ENCODE assay signal across 22 cellular contexts in the genomic region with DNA sequence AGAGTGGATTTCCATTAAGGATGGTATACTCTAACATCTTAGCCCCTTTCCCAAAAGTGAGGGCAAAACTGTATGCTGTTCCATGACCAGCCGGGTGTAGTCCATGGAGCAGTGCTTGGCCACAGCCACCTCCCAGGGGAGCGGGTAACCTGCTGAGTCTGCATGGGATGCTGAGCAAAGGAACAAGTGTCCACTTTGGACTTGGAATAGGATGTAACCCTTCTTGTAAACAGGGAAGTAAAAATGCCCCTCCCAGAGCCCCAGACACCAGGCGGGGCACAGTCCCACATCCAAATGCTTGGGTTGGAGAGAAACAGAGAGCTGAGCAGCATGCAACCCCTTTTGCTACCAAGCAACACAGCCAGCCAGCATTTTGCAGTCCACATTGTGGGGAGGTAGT.
DNase-seq lines count a peak whose midpoint lies in the region; ATAC-seq, FAIRE-seq and TF ChIP-seq lines count a peak whose summit lies in the region.
"Had no signal": no experiment of that assay in that cellular context is flagged by ENCODE, and none has a peak within 500 bp of the region (broad histone marks: within the 10 kb centered on the region; RNA-seq: fewer than 3 reads in every experiment).

No MANE protein-coding gene starts in this region.

- intact Hi-C loops in naive thymus-derived CD4-positive, alpha-beta T cell (cut with micrococcal nuclease): no loop called here
- intact Hi-C loops in transverse colon (cut with DNase I; ENCODE audit: low total_unique reads): loop anchor here (10.0 kb wide), 1 partner anchor 181 kb away; no protein-coding TSS in a partner anchor

- H3K27me3 ChIP-seq in astrocyte (ENCODE audit: insufficient read depth, low read length) (no peaks in the 10 kb centered on the region), transverse colon (no peaks in the 10 kb centered on the region)
- no peaks in the 10 kb centered on the region for H3K27me3 ChIP-seq in naive thymus-derived CD4-positive, alpha-beta T cell (ENCODE audit: control insufficient read depth in 2 of 2, insufficient read depth in 2 of 2, low read length in 2 of 2)
- H3K27me3 ChIP-seq: left lung, right lobe of liver had no signal

- peak overlapping the region; percentile 22 for H3K9ac ChIP-seq in astrocyte (ENCODE audit: low read length)

- CTCF ChIA-PET in naive thymus-derived CD4-positive, alpha-beta T cell (lab: Charles Lee): interaction anchor here (0.7 to 5.8 kb wide), 15 partner anchors 9 to 194 kb away, joined by 3 to 54 read pairs (median 4); no protein-coding TSS in a partner anchor

- H3K4me3 Mint-ChIP-seq in activated naive CD4-positive, alpha-beta T cell treated with anti-CD3 and anti-CD28 coated beads, Interleukin-2, amount 50 U/mL, for 24 hours: no peak overlapping the region
- H3K4me3 Mint-ChIP-seq in astrocyte (ENCODE audit: unreplicated experiment): no peak overlapping the region
- H3K4me3 Mint-ChIP-seq in naive thymus-derived CD4-positive, alpha-beta T cell: peak overlapping the region in 1 of 10 donors; percentile 16
- H3K4me3 Mint-ChIP-seq: activated naive CD4-positive, alpha-beta T cell treated with anti-CD3 and anti-CD28 coated beads for 36 hours; nephron had no signal

- no peaks in the 10 kb centered on the region for H3K9me3 ChIP-seq in astrocyte (ENCODE audit: insufficient read depth, low read depth, low read length)
- no peaks in the 10 kb centered on the region for H3K9me3 ChIP-seq in naive thymus-derived CD4-positive, alpha-beta T cell (ENCODE audit: control insufficient read depth in 2 of 3, low read length in 3 of 3)
- H3K9me3 ChIP-seq in transverse colon: no peaks in the 10 kb centered on the region
- H3K9me3 ChIP-seq: left lung, right lobe of liver had no signal

- DNase-seq in activated naive CD4-positive, alpha-beta T cell treated with anti-CD3 and anti-CD28 coated beads, Interleukin-2, amount 50 U/mL, for 16 hours: no peak
- no peak for DNase-seq in astrocyte (ENCODE audit: low read depth)
- no peak for DNase-seq in naive thymus-derived CD4-positive, alpha-beta T cell
- no peak for DNase-seq in transverse colon
- no peak for DNase-seq in dedifferentiated amniotic fluid mesenchymal stem cell (ENCODE audit: extremely low spot score)
- no peak for DNase-seq in DMS153 (lab: John Stamatoyannopoulos, UW)
- DNase-seq in NCI-H187 treated with DMSO at 0.1 percent for 48 hours (lab: John Stamatoyannopoulos, UW): no peak
- DNase-seq: activated CD4-positive, alpha-beta T cell treated with anti-CD3 and anti-CD28 coated beads for 1 hour; activated CD8-positive, alpha-beta memory T cell treated with anti-CD3 and anti-CD28 coated beads for 24 hours; activated naive CD4-positive, alpha-beta T cell treated with anti-CD3 and anti-CD28 coated beads for 36 hours; activated T-cell treated with anti-CD3 and anti-CD28 coated beads, Interleukin-2, amount 50 U/mL, for 48 hours; left lung; midbrain; NCI-H1694; NCI-H526 treated with DMSO at 0.1 percent for 48 hours; right lobe of liver; stimulated activated naive CD8-positive, alpha-beta T cell treated with anti-CD3 and anti-CD28 coated beads, Interleukin-15, Interleukin-2, amounts not matched to agents 100 U/mL and 50 U/mL, for 24 hours; trophoblast cell had no signal

- H3K9me3 Mint-ChIP-seq in activated naive CD4-positive, alpha-beta T cell treated with anti-CD3 and anti-CD28 coated beads, Interleukin-2, amount 50 U/mL, for 24 hours: no peaks in the 10 kb centered on the region
- no peaks in the 10 kb centered on the region for H3K9me3 Mint-ChIP-seq in astrocyte (ENCODE audit: unreplicated experiment)
- H3K9me3 Mint-ChIP-seq in naive thymus-derived CD4-positive, alpha-beta T cell: no peaks in the 10 kb centered on the region
- H3K9me3 Mint-ChIP-seq: activated naive CD4-positive, alpha-beta T cell treated with anti-CD3 and anti-CD28 coated beads for 36 hours; nephron had no signal

- no peak for FAIRE-seq in astrocyte (lab: Jason Lieb, UNC)
- FAIRE-seq: H54, RCC 7860 had no signal

- H4K20me1 ChIP-seq in astrocyte (ENCODE audit: insufficient read depth, low read length): peaks cover 97% of the 10 kb centered on the region

- peaks cover 6% of the 10 kb centered on the region for H3K36me3 Mint-ChIP-seq in activated naive CD4-positive, alpha-beta T cell treated with anti-CD3 and anti-CD28 coated beads, Interleukin-2, amount 50 U/mL, for 24 hours
- H3K36me3 Mint-ChIP-seq in astrocyte (ENCODE audit: low read depth, unreplicated experiment): peaks cover 54% of the 10 kb centered on the region
- H3K36me3 Mint-ChIP-seq in naive thymus-derived CD4-positive, alpha-beta T cell: peaks cover 3 to 45% (median 14%) of the 10 kb centered on the region in 5 donors

- H3K79me2 ChIP-seq in astrocyte (ENCODE audit: insufficient read depth, low read length): peaks cover 99% of the 10 kb centered on the region

- no peak overlapping the region for H3K27ac ChIP-seq in astrocyte (ENCODE audit: low read depth, low read length)
- peak overlapping the region; percentile 20 for H3K27ac ChIP-seq in naive thymus-derived CD4-positive, alpha-beta T cell (ENCODE audit: low read depth, low read length)
- peak overlapping the region; percentile 55 to 99 (median 76) for H3K27ac ChIP-seq in transverse colon
- H3K27ac ChIP-seq: right lobe of liver had no signal

- H3K4me1 Mint-ChIP-seq in activated naive CD4-positive, alpha-beta T cell treated with anti-CD3 and anti-CD28 coated beads, Interleukin-2, amount 50 U/mL, for 24 hours: peaks cover 55% of the 10 kb centered on the region
- peaks cover 76% of the 10 kb centered on the region for H3K4me1 Mint-ChIP-seq in astrocyte (ENCODE audit: low read depth, unreplicated experiment)
- peaks cover 11 to 71% (median 53%) of the 10 kb centered on the region in 7 donors for H3K4me1 Mint-ChIP-seq in naive thymus-derived CD4-positive, alpha-beta T cell

- ATAC-seq in naive thymus-derived CD4-positive, alpha-beta T cell: no peak
- ATAC-seq: left lung; right lobe of liver; stimulated activated naive CD8-positive, alpha-beta T cell treated with anti-CD3 and anti-CD28 coated beads, Interleukin-15, Interleukin-2, amounts not matched to agents 100 U/mL and 50 U/mL, for 24 hours had no signal

- in situ Hi-C loops in transverse colon (cut with MboI; ENCODE audit: low pct_ligation_motif_present in 1 of 4, low pct_unique_long_range_greater_than_20kb in 1 of 4, low sequenced_read_pairs in 3 of 4): loop anchor here (5.0 to 25.0 kb wide), 3 partner anchors 174 to 184 kb away; no protein-coding TSS in a partner anchor

- no peaks in the 10 kb centered on the region for H3K27me3 Mint-ChIP-seq in activated naive CD4-positive, alpha-beta T cell treated with anti-CD3 and anti-CD28 coated beads, Interleukin-2, amount 50 U/mL, for 24 hours
- no peaks in the 10 kb centered on the region for H3K27me3 Mint-ChIP-seq in astrocyte (ENCODE audit: low read depth, unreplicated experiment)
- H3K27me3 Mint-ChIP-seq in naive thymus-derived CD4-positive, alpha-beta T cell: no peaks in the 10 kb centered on the region

- no peak for TF ChIP-seq EP300 in transverse colon (IDR thresholded peaks at IDR 0.05; ENCODE audit: low read depth)

- POLR2A ChIA-PET in naive thymus-derived CD4-positive, alpha-beta T cell (lab: Charles Lee): interaction anchor here (1.7 kb wide), 1 partner anchor 11 kb away, joined by 7 read pairs; no protein-coding TSS in a partner anchor

- TF ChIP-seq POLR2A in transverse colon (IDR thresholded peaks at IDR 0.05): no peak

- 33 to 62% methylated on average over 1 to 3 of the region's 3 CpGs for WGBS in transverse colon (ENCODE audit: low coverage in 1 of 2), 2 donors

- no peak overlapping the region for H2AFZ ChIP-seq in astrocyte (ENCODE audit: low read depth, low read length)

- no peak overlapping the region for H3K4me3 ChIP-seq in astrocyte (ENCODE audit: insufficient read depth, low read depth, low read length)
- H3K4me3 ChIP-seq in naive thymus-derived CD4-positive, alpha-beta T cell (ENCODE audit: low read length): no peak overlapping the region
- no peak overlapping the region for H3K4me3 ChIP-seq in transverse colon
- H3K4me3 ChIP-seq: left lung, right lobe of liver had no signal

- peaks cover 13% of the 10 kb centered on the region for H3K4me1 ChIP-seq in astrocyte (ENCODE audit: insufficient read depth, low read length)
- H3K4me1 ChIP-seq in naive thymus-derived CD4-positive, alpha-beta T cell (ENCODE audit: control insufficient read depth in 2 of 2, insufficient read depth in 2 of 2, low read length in 2 of 2): peaks cover 0 to 16% of the 10 kb centered on the region in 2 donors
- H3K4me1 ChIP-seq in transverse colon: peaks cover 0 to 28% (median 8%) of the 10 kb centered on the region in 4 donors

- H3K4me2 ChIP-seq in astrocyte (ENCODE audit: low read length): no peak overlapping the region

- H3K36me3 ChIP-seq in astrocyte (ENCODE audit: insufficient read depth, low read length): peaks cover 82% of the 10 kb centered on the region
- peaks cover 0 to 62% (median 30%) of the 10 kb centered on the region in 3 experiments for H3K36me3 ChIP-seq in naive thymus-derived CD4-positive, alpha-beta T cell (ENCODE audit: control insufficient read depth in 2 of 3, insufficient read depth in 3 of 3, low read length in 3 of 3)
- H3K36me3 ChIP-seq in transverse colon: peaks cover 0 to 5% (median 0%) of the 10 kb centered on the region in 4 donors

- TF ChIP-seq CTCF in astrocyte (IDR thresholded peaks at IDR 0.05; ENCODE audit: insufficient read depth, low read depth, low read length): no peak
- TF ChIP-seq CTCF in transverse colon (IDR thresholded peaks at IDR 0.05): no peak

- H3K27ac Mint-ChIP-seq in activated naive CD4-positive, alpha-beta T cell treated with anti-CD3 and anti-CD28 coated beads, Interleukin-2, amount 50 U/mL, for 24 hours: peak overlapping the region; percentile 70
- H3K27ac Mint-ChIP-seq in astrocyte (ENCODE audit: unreplicated experiment): no peak overlapping the region
- H3K27ac Mint-ChIP-seq in naive thymus-derived CD4-positive, alpha-beta T cell: peak overlapping the region in 8 of 9 donors; percentile 63 to 94 (median 75)
- H3K27ac Mint-ChIP-seq: activated naive CD4-positive, alpha-beta T cell treated with anti-CD3 and anti-CD28 coated beads for 36 hours had no signal
